ENCODE assay signal across 25 cellular contexts in the genomic region with DNA sequence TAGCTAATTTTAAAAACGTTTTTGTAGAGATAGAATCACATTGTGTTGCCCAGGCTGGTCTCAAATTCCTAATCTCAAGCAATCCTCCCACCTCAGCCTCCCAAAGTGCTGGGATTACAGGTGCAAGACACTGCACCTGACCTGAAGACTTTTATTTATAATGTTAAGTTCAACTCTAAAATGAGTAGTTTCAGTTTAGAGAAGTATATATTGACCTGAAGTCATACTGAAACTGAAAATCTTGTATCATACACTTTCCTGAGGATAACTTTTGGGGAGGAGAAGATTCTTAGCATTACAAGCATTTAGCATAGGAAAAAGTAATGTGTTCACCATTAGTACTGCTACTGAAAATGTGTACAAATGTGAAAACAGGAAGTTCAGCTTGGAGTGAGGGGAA.
"Had no signal": no experiment of that assay in that cellular context is flagged by ENCODE, and none has a peak within 500 bp of the region (broad histone marks: within the 10 kb centered on the region; RNA-seq: fewer than 3 reads in every experiment).

No MANE protein-coding gene starts in this region.

- H3K27me3 Mint-ChIP-seq: activated CD4-positive, alpha-beta T cell treated with anti-CD3 and anti-CD28 coated beads, Interleukin-2, amount 10 ng/mL, durations not matched to agents 24 days and 14 days; activated naive CD4-positive, alpha-beta T cell treated with anti-CD3 and anti-CD28 coated beads, Interleukin-2, amount 50 U/mL, for 24 hours; central memory CD8-positive, alpha-beta T cell had no signal

- ATAC-seq: activated T-cell treated with anti-CD3 and anti-CD28 coated beads, Interleukin-2, amount 50 U/mL, for 72 hours; Panc1 had no signal

- H3K27ac Mint-ChIP-seq: activated CD4-positive, alpha-beta T cell treated with anti-CD3 and anti-CD28 coated beads, Interleukin-2, amount 10 ng/mL, durations not matched to agents 24 days and 14 days; activated naive CD4-positive, alpha-beta T cell treated with anti-CD3 and anti-CD28 coated beads, Interleukin-2, amount 50 U/mL, for 24 hours; activated T-cell treated with anti-CD3 and anti-CD28 coated beads, Interleukin-2, amount 50 U/mL, for 72 hours; activated T-helper 2 cell treated with anti-CD3 and anti-CD28 coated beads, Interferon-gamma antibody, Interleukin-2, Interleukin-4, amounts not matched to agents 10 μg/mL and 5 μg/mL and 100 μg/mL, durations not matched to agents 14 hours and 24 hours and 36 hours; T-helper 1 cell treated with Interleukin-12 subunit alpha and Interleukin-12 subunit beta and Interleukin-4 antibody, amounts not matched to agents 30 μg/mL and 1 μg/mL, for 36 hours; T-helper 2 cell treated with Interferon-gamma antibody and Interleukin-4, amounts not matched to agents 5 μg/mL and 100 μg/mL, for 36 hours had no signal

- H3K36me3 Mint-ChIP-seq: activated naive CD4-positive, alpha-beta T cell treated with anti-CD3 and anti-CD28 coated beads, Interleukin-2, amount 50 U/mL, for 24 hours had no signal

- H3K4me3 Mint-ChIP-seq: activated CD4-positive, alpha-beta T cell treated with anti-CD3 and anti-CD28 coated beads, Interleukin-2, amount 10 ng/mL, durations not matched to agents 24 days and 14 days; activated naive CD4-positive, alpha-beta T cell treated with anti-CD3 and anti-CD28 coated beads, Interleukin-2, amount 50 U/mL, for 24 hours; activated T-cell treated with anti-CD3 and anti-CD28 coated beads, Interleukin-2, amount 50 U/mL, for 72 hours; central memory CD8-positive, alpha-beta T cell; T-helper 1 cell treated with Interleukin-12 subunit alpha and Interleukin-12 subunit beta and Interleukin-4 antibody, amounts not matched to agents 30 μg/mL and 1 μg/mL, for 36 hours; T-helper 2 cell treated with Interferon-gamma antibody and Interleukin-4, amounts not matched to agents 5 μg/mL and 100 μg/mL, for 36 hours had no signal

- DNase-seq: activated CD4-positive, alpha-beta T cell treated with anti-CD3 and anti-CD28 coated beads, Interleukin-2, amount 10 ng/mL, durations not matched to agents 24 days and 14 days; activated CD4-positive, alpha-beta T cell treated with anti-CD3 and anti-CD28 coated beads, Interleukin-2, amount 50 U/mL, for 4 hours; activated gamma-delta T cell; activated naive CD4-positive, alpha-beta T cell treated with Interleukin-2 at 50 U/mL for 16 hours; activated T-cell treated with anti-CD3 and anti-CD28 coated beads, Interleukin-2, amount 50 U/mL, for 1 hour; activated T-cell treated with anti-CD3 and anti-CD28 coated beads, Interleukin-2, amount 50 U/mL, for 72 hours; amniotic stem cell; aorta; colonic mucosa; KG1; MG63; NCI-H1092; NCI-H1436 treated with DMSO at 0.1 percent for 48 hours; NCI-H1694 treated with DMSO at 0.1 percent for 48 hours; NCI-H2029; NCI-H345; NCI-H524 treated with DMSO at 0.1 percent for 48 hours; SHP77; SJCRH30 had no signal

- H3K9me3 Mint-ChIP-seq: central memory CD8-positive, alpha-beta T cell had no signal
